In the genomic region with DNA sequence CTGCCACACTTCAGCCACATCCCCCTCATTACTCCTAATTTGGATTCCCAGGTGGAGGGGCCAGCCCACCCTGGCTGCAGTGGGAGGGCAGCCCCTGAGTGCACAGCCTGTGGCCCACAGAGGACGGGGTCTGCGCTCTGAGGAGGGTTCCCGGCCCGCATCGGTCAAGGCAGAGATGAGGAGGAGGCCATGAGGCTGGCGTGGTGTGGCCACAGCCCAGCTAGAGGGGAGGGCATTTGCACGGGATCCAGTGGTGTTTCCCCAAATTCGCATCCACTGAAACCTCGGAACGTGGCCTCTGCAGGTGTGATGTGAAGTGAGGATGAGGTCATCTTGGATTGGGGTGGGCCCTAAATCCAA, we compare ENCODE assay signal across 25 cellular contexts.
"Had no signal": no experiment of that assay in that cellular context is flagged by ENCODE, and none has a peak within 500 bp of the region (broad histone marks: within the 10 kb centered on the region; RNA-seq: fewer than 3 reads in every experiment).

No MANE protein-coding gene starts in this region.

- H3K9me3 ChIP-seq: esophagus squamous epithelium, gastrocnemius medialis, ovary, psoas muscle, right atrium auricular region, stomach, transverse colon had no signal

- H3K27me3 Mint-ChIP-seq: activated CD4-positive, alpha-beta T cell treated with anti-CD3 and anti-CD28 coated beads, Interleukin-2, amount 10 ng/mL, durations not matched to agents 24 days and 14 days; activated CD8-positive, alpha-beta memory T cell treated with anti-CD3 and anti-CD28 coated beads, Interleukin-2, amount 10 ng/mL, durations not matched to agents 7 days and 5 days; activated CD8-positive, alpha-beta T cell treated with anti-CD3 and anti-CD28 coated beads for 36 hours; activated naive CD8-positive, alpha-beta T cell; T-helper 17 cell had no signal

- H3K4me3 Mint-ChIP-seq: activated CD4-positive, alpha-beta T cell treated with anti-CD3 and anti-CD28 coated beads, Interleukin-2, amount 10 ng/mL, durations not matched to agents 24 days and 14 days; activated CD8-positive, alpha-beta memory T cell treated with anti-CD3 and anti-CD28 coated beads, Interleukin-2, amount 10 ng/mL, durations not matched to agents 7 days and 5 days; activated CD8-positive, alpha-beta T cell treated with anti-CD3 and anti-CD28 coated beads for 36 hours; activated naive CD8-positive, alpha-beta T cell; activated T-helper 1 cell treated with anti-CD3 and anti-CD28 coated beads, Interleukin-12 subunit alpha, Interleukin-12 subunit beta, Interleukin-2, Interleukin-4 antibody, amounts not matched to agents 30 ng/mL and 10 ng/mL and 1 ng/mL, durations not matched to agents 14 hours and 24 hours and 36 hours; endodermal cell; T-helper 17 cell had no signal

- H3K36me3 ChIP-seq: esophagus squamous epithelium, gastrocnemius medialis, ovary, right atrium auricular region, stomach, transverse colon had no signal

- DNase-seq: activated CD4-positive, alpha-beta T cell treated with anti-CD3 and anti-CD28 coated beads, Interleukin-2, amount 10 ng/mL, durations not matched to agents 24 days and 14 days; activated CD8-positive, alpha-beta memory T cell treated with anti-CD3 and anti-CD28 coated beads, Interleukin-2, amount 10 ng/mL, durations not matched to agents 7 days and 5 days; activated gamma-delta T cell treated with Interleukin-2 at 50 U/mL for 16 hours; activated T-cell treated with anti-CD3 and anti-CD28 coated beads for 4 hours; amniotic stem cell; cerebellar nuclear complex; cortex of kidney; endodermal cell; esophagus squamous epithelium; gastrocnemius medialis; naive thymus-derived CD8-positive, alpha-beta T cell; psoas muscle; stimulated activated CD4-positive, alpha-beta T cell treated with anti-CD3 and anti-CD28 coated beads, Interleukin-12 subunit alpha, Interleukin-12 subunit beta, amount 100 ng/mL, for 4 hours; stimulated activated CD4-positive, alpha-beta T cell treated with anti-CD3 and anti-CD28 coated beads, Interleukin-4, amount 100 ng/mL, for 4 hours; stomach; SW 1271; T-helper 17 cell; transverse colon had no signal

- ATAC-seq: activated CD8-positive, alpha-beta memory T cell treated with anti-CD3 and anti-CD28 coated beads, Interleukin-2, amount 10 ng/mL, durations not matched to agents 7 days and 5 days; gastrocnemius medialis; left lobe of liver; naive thymus-derived CD8-positive, alpha-beta T cell; psoas muscle had no signal

- H3K27ac Mint-ChIP-seq: activated CD4-positive, alpha-beta T cell treated with anti-CD3 and anti-CD28 coated beads, Interleukin-2, amount 10 ng/mL, durations not matched to agents 24 days and 14 days; activated CD8-positive, alpha-beta memory T cell treated with anti-CD3 and anti-CD28 coated beads, Interleukin-2, amount 10 ng/mL, durations not matched to agents 7 days and 5 days; activated CD8-positive, alpha-beta T cell treated with anti-CD3 and anti-CD28 coated beads for 36 hours; activated naive CD8-positive, alpha-beta T cell; activated T-helper 1 cell treated with anti-CD3 and anti-CD28 coated beads, Interleukin-12 subunit alpha, Interleukin-12 subunit beta, Interleukin-2, Interleukin-4 antibody, amounts not matched to agents 30 ng/mL and 10 ng/mL and 1 ng/mL, durations not matched to agents 14 hours and 24 hours and 36 hours; endodermal cell had no signal

- H3K4me3 ChIP-seq: esophagus squamous epithelium, gastrocnemius medialis, lung, ovary, psoas muscle, right atrium auricular region, stomach, transverse colon had no signal

- H3K27ac ChIP-seq: gastrocnemius medialis, ovary, psoas muscle, right atrium auricular region, stomach, transverse colon had no signal

- H3K36me3 Mint-ChIP-seq: activated CD8-positive, alpha-beta memory T cell treated with anti-CD3 and anti-CD28 coated beads, Interleukin-2, amount 10 ng/mL, durations not matched to agents 7 days and 5 days; activated naive CD8-positive, alpha-beta T cell; naive thymus-derived CD8-positive, alpha-beta T cell had no signal

- H3K27me3 ChIP-seq: ovary, right atrium auricular region had no signal

- H3K4me1 ChIP-seq: gastrocnemius medialis, psoas muscle, right atrium auricular region, transverse colon had no signal

- H3K9me3 Mint-ChIP-seq: activated CD8-positive, alpha-beta T cell treated with anti-CD3 and anti-CD28 coated beads for 36 hours; endodermal cell; naive thymus-derived CD8-positive, alpha-beta T cell had no signal
